In genomic region chr9:4600363-4600762, GRCh38 we compare ENCODE assay signal across 18 cellular contexts.
DNase-seq lines count a peak whose midpoint lies in the region; ATAC-seq and TF ChIP-seq lines count a peak whose summit lies in the region.
"Had no signal": no experiment of that assay in that cellular context is flagged by ENCODE, and none has a peak within 500 bp of the region (broad histone marks: within the 10 kb centered on the region; RNA-seq: fewer than 3 reads in every experiment).

No MANE protein-coding gene starts in this region.

- no peak overlapping the region for H3K27ac ChIP-seq in left ventricle myocardium inferior (replicated peaks)
- H3K27ac ChIP-seq: suprapubic skin had no signal

- no peak overlapping the region for H3K4me3 ChIP-seq in left ventricle myocardium inferior
- H3K4me3 ChIP-seq: lung, suprapubic skin had no signal

- ATAC-seq in activated CD8-positive, alpha-beta memory T cell treated with anti-CD3 and anti-CD28 coated beads, Interleukin-2, amount 10 ng/mL, durations not matched to agents 7 days and 5 days, result no peak
- no peak for ATAC-seq in central memory CD8-positive, alpha-beta T cell (replicated peaks; ENCODE audit: extremely low read depth, poor library complexity, severe bottlenecking)
- ATAC-seq in GM19395 (IDR thresholded peaks at IDR 0.05; ENCODE audit: unreplicated experiment) (no peak), GM21360 (IDR thresholded peaks at IDR 0.05; ENCODE audit: unreplicated experiment) (no peak)
- ATAC-seq: right cardiac atrium, WTC11 had no signal

- H3K4me1 Mint-ChIP-seq in activated CD8-positive, alpha-beta memory T cell treated with anti-CD3 and anti-CD28 coated beads, Interleukin-2, amount 10 ng/mL, durations not matched to agents 7 days and 5 days, result peaks cover 30% of the 10 kb centered on the region
- H3K4me1 Mint-ChIP-seq in central memory CD8-positive, alpha-beta T cell, result peaks cover 57% of the 10 kb centered on the region

- H3K27me3 Mint-ChIP-seq in activated CD8-positive, alpha-beta memory T cell treated with anti-CD3 and anti-CD28 coated beads, Interleukin-2, amount 10 ng/mL, durations not matched to agents 7 days and 5 days, result no peaks in the 10 kb centered on the region
- H3K27me3 Mint-ChIP-seq in central memory CD8-positive, alpha-beta T cell, result no peaks in the 10 kb centered on the region

- no peaks in the 10 kb centered on the region for H3K36me3 Mint-ChIP-seq in activated CD8-positive, alpha-beta memory T cell treated with anti-CD3 and anti-CD28 coated beads, Interleukin-2, amount 10 ng/mL, durations not matched to agents 7 days and 5 days
- H3K36me3 Mint-ChIP-seq in central memory CD8-positive, alpha-beta T cell (ENCODE audit: insufficient read depth), result peaks cover 21% of the 10 kb centered on the region
- H3K36me3 Mint-ChIP-seq: WTC11 had no signal

- H3K27me3 ChIP-seq in left ventricle myocardium inferior (ENCODE audit: low read depth), result no peaks in the 10 kb centered on the region
- H3K27me3 ChIP-seq: suprapubic skin had no signal

- peaks cover 9% of the 10 kb centered on the region for H3K4me1 ChIP-seq in left ventricle myocardium inferior
- H3K4me1 ChIP-seq: suprapubic skin had no signal

- peak overlapping the region; percentile 14 for H3K27ac Mint-ChIP-seq in activated CD8-positive, alpha-beta memory T cell treated with anti-CD3 and anti-CD28 coated beads, Interleukin-2, amount 10 ng/mL, durations not matched to agents 7 days and 5 days
- H3K27ac Mint-ChIP-seq in central memory CD8-positive, alpha-beta T cell (ENCODE audit: low read depth), result peak overlapping the region; percentile 97
- H3K27ac Mint-ChIP-seq: WTC11 had no signal

- CTCF ChIA-PET in activated CD8-positive, alpha-beta memory T cell treated with anti-CD3 and anti-CD28 coated beads, Interleukin-2, amount 10 ng/mL, durations not matched to agents 7 days and 5 days (lab: Charles Lee), result interaction anchor here (0.6 to 2.0 kb wide), 5 partner anchors 12 to 159 kb away, joined by 3 to 6 read pairs (median 3); no protein-coding TSS in a partner anchor

- no peak for DNase-seq in activated CD8-positive, alpha-beta memory T cell treated with anti-CD3 and anti-CD28 coated beads, Interleukin-2, amount 10 ng/mL, durations not matched to agents 7 days and 5 days
- DNase-seq in activated CD8-positive, alpha-beta memory T cell treated with anti-CD3 and anti-CD28 coated beads for 24 hours, result no peak
- DNase-seq in GM19238 (ENCODE audit: insufficient read length, low spot score) (peak; percentile 7), OCI-M1 (lab: John Stamatoyannopoulos, UW) (peak; percentile 99), left ventricle myocardium inferior (no peak)
- DNase-seq in central memory CD8-positive, alpha-beta T cell (ENCODE audit: low spot score in 2 of 2), result no peak
- DNase-seq: activated gamma-delta T cell treated with Interleukin-2 at 50 U/mL for 16 hours, DMS 273 treated with DMSO at 0.1 percent for 48 hours, hypothalamus, islet precursor cell, NCI-H524 treated with DMSO at 0.1 percent for 48 hours, right cardiac atrium, Right ventricle myocardium superior had no signal

- no peak overlapping the region for H3K4me3 Mint-ChIP-seq in activated CD8-positive, alpha-beta memory T cell treated with anti-CD3 and anti-CD28 coated beads, Interleukin-2, amount 10 ng/mL, durations not matched to agents 7 days and 5 days
- H3K4me3 Mint-ChIP-seq in central memory CD8-positive, alpha-beta T cell, result peak overlapping the region; percentile 39
- H3K4me3 Mint-ChIP-seq: WTC11 had no signal

- no peaks in the 10 kb centered on the region for H3K9me3 Mint-ChIP-seq in activated CD8-positive, alpha-beta memory T cell treated with anti-CD3 and anti-CD28 coated beads, Interleukin-2, amount 10 ng/mL, durations not matched to agents 7 days and 5 days (ENCODE audit: low read depth)
- peaks cover 4% of the 10 kb centered on the region for H3K9me3 Mint-ChIP-seq in central memory CD8-positive, alpha-beta T cell
- H3K9me3 Mint-ChIP-seq: WTC11 had no signal

- no peaks in the 10 kb centered on the region for H3K36me3 ChIP-seq in left ventricle myocardium inferior
- H3K36me3 ChIP-seq: suprapubic skin had no signal

- TF ChIP-seq CTCF in left ventricle myocardium inferior (IDR thresholded peaks at IDR 0.05; ENCODE audit: borderline replicate concordance), result no peak

- intact Hi-C loops in left ventricle myocardium inferior (cut with micrococcal nuclease), result no loop called here

- no peaks in the 10 kb centered on the region for H3K9me3 ChIP-seq in left ventricle myocardium inferior (replicated peaks)
- H3K9me3 ChIP-seq: suprapubic skin had no signal

Comparison
In these comparisons a context has a peak if more than half of its experiments do, and no peak if none do; other contexts are left out.
1. DNase-seq: peak in GM19238 (single experiment) and OCI-M1 (single experiment); none in activated CD8-positive, alpha-beta memory T cell treated with anti-CD3 and anti-CD28 coated beads, Interleukin-2, amount 10 ng/mL, durations not matched to agents 7 days and 5 days (single experiment), activated CD8-positive, alpha-beta memory T cell treated with anti-CD3 and anti-CD28 coated beads for 24 hours (single experiment), central memory CD8-positive, alpha-beta T cell (0 of 2) and left ventricle myocardium inferior (single experiment).